Comparison of ENCODE assay signal across 1 cellular context in genomic region chr2:65227035-65227470, GRCh38.
TF ChIP-seq lines count a peak whose summit lies in the region.

No MANE protein-coding gene starts in this region.

TF ChIP-seq in H1, 55 proteins besides CTCF, POLR2A, EP300 and RAD21 (continued from another document):
- TF ChIP-seq E2F6 (IDR thresholded peaks at IDR 0.05) (peak; percentile 86), EZH2 (IDR thresholded peaks at IDR 0.05; ENCODE audit: low read depth, low read length, severe bottlenecking) (no peak), HDAC6 (IDR thresholded peaks at IDR 0.05; ENCODE audit: low read depth, low read length) (no peak), USF2 (IDR thresholded peaks at IDR 0.05; ENCODE audit: low read length) (no peak), MAX (IDR thresholded peaks at IDR 0.05) (peak; percentile 87), CEBPB (IDR thresholded peaks at IDR 0.05; ENCODE audit: low read depth, low read length) (no peak), TEAD4 (IDR thresholded peaks at IDR 0.05; ENCODE audit: low read depth, low read length) (0 out of 2 replicates have a peak, but pooled peaks have one; percentile 1), SP1 (IDR thresholded peaks at IDR 0.05; ENCODE audit: low read depth, low read length) (no peak), SP4 (IDR thresholded peaks at IDR 0.05; ENCODE audit: low read length) (no peak), CBX8 (IDR thresholded peaks at IDR 0.05; ENCODE audit: borderline replicate concordance, low read depth, low read length) (no peak), NRF1 (IDR thresholded peaks at IDR 0.05; ENCODE audit: low read depth, low read length) (no peak)
